ENCODE assay signal across 17 cellular contexts in genomic region chr1:224454337-224455055, GRCh38. TPM values are rescaled to one million over a fixed set of nuclear protein-coding genes. Genes with fewer than 3 reads are reported as not detected.
DNase-seq lines count a peak whose midpoint lies in the region; ATAC-seq, FAIRE-seq and TF ChIP-seq lines count a peak whose summit lies in the region.
"Had no signal": no experiment of that assay in that cellular context is flagged by ENCODE, and none has a peak within 500 bp of the region (broad histone marks: within the 10 kb centered on the region; RNA-seq: fewer than 3 reads in every experiment).

No MANE protein-coding gene starts in this region.

- H3K4me3 ChIP-seq in endodermal cell (ENCODE audit: low read length), result no peak overlapping the region

- 91% methylated on average over 8 of the region's 8 CpGs; no CpG with 5 or more reads in 1 of the 2 experiments for WGBS in endodermal cell (ENCODE audit: insufficient coverage in 1 of 2, insufficient read length in 1 of 2), 2 experiments

- no peaks in the 10 kb centered on the region for H3K9me3 ChIP-seq in endodermal cell (ENCODE audit: control insufficient read depth, low read length)

- no peaks in the 10 kb centered on the region for H3K4me1 ChIP-seq in endodermal cell (ENCODE audit: control insufficient read depth, insufficient read depth, low read length)

- no peaks in the 10 kb centered on the region for H3K27me3 ChIP-seq in endodermal cell (ENCODE audit: control insufficient read depth, insufficient read depth, low read length, poor library complexity, severe bottlenecking)

- H3K27me3 Mint-ChIP-seq in endodermal cell (ENCODE audit: insufficient read depth) (no peaks in the 10 kb centered on the region), mesothelial cell of epicardium (ENCODE audit: low read depth) (no peaks in the 10 kb centered on the region)
- H3K27me3 Mint-ChIP-seq: activated naive CD8-positive, alpha-beta T cell treated with anti-CD3 and anti-CD28 coated beads, Interleukin-2, amount 50 U/mL, for 24 hours; dendritic cell treated with granulocyte-macrophage colony-stimulating factor and Interleukin-4, amounts not matched to agents 40 ng/mL and 50 ng/mL, for 4 days had no signal

- TF ChIP-seq CTCF in endodermal cell (conservative IDR thresholded peaks at IDR 0.05) (no peak), mesothelial cell of epicardium (IDR thresholded peaks at IDR 0.05; ENCODE audit: unreplicated experiment) (no peak), D721Med (IDR thresholded peaks at IDR 0.05; ENCODE audit: insufficient read depth, missing control alignments) (no peak)

- FAIRE-seq in D721Med (lab: Jason Lieb, UNC), result no peak
- FAIRE-seq in GM19239 (lab: Jason Lieb, UNC), result no peak
- FAIRE-seq: RCC 7860, TTC549 had no signal

- H3K9me3 Mint-ChIP-seq in endodermal cell (no peaks in the 10 kb centered on the region), mesothelial cell of epicardium (no peaks in the 10 kb centered on the region)
- no peaks in the 10 kb centered on the region for H3K9me3 Mint-ChIP-seq in activated naive CD4-positive, alpha-beta T cell treated with anti-CD3 and anti-CD28 coated beads, Interleukin-2, amount 50 U/mL, for 72 hours
- H3K9me3 Mint-ChIP-seq: activated naive CD8-positive, alpha-beta T cell treated with anti-CD3 and anti-CD28 coated beads, Interleukin-2, amount 50 U/mL, for 24 hours; dendritic cell treated with granulocyte-macrophage colony-stimulating factor and Interleukin-4, amounts not matched to agents 40 ng/mL and 50 ng/mL, for 4 days had no signal

- no peaks in the 10 kb centered on the region for H3K36me3 ChIP-seq in endodermal cell (ENCODE audit: control insufficient read depth, insufficient read depth, low read length)

- DNase-seq in SIG-M5 treated with dmso at 0.1 percent for 504 hours (lab: John Stamatoyannopoulos, UW; ENCODE audit: unreplicated experiment) (peak; percentile 57), SIG-M5 (lab: John Stamatoyannopoulos, UW) (no peak), endodermal cell (peak; percentile 56), mesothelial cell of epicardium (ENCODE audit: low spot score in 2 of 2, unreplicated experiment in 2 of 2) (no peak), D721Med (ENCODE audit: insufficient read length, low spot score) (no peak), NCI-H2081 treated with DMSO at 0.1 percent for 48 hours (lab: John Stamatoyannopoulos, UW) (no peak), GM19239 (ENCODE audit: insufficient read length, low spot score) (no peak)
- no peak for DNase-seq in activated naive CD4-positive, alpha-beta T cell treated with anti-CD3 and anti-CD28 coated beads, Interleukin-2, amount 50 U/mL, for 72 hours (ENCODE audit: low spot score in 2 of 2)
- DNase-seq: ACHN; activated CD8-positive, alpha-beta memory T cell treated with anti-CD3 and anti-CD28 coated beads, Interleukin-2, amount 50 U/mL, for 4 hours; activated naive CD8-positive, alpha-beta T cell treated with anti-CD3 and anti-CD28 coated beads, Interleukin-2, amount 50 U/mL, for 24 hours; DND-41; NCI-H2227 treated with DMSO at 0.1 percent for 48 hours; posterior cingulate gyrus had no signal

- H3K4me3 Mint-ChIP-seq in endodermal cell, result no peak overlapping the region
- H3K4me3 Mint-ChIP-seq in mesothelial cell of epicardium, result peak overlapping the region; percentile 37
- H3K4me3 Mint-ChIP-seq: activated naive CD8-positive, alpha-beta T cell treated with anti-CD3 and anti-CD28 coated beads, Interleukin-2, amount 50 U/mL, for 24 hours; dendritic cell treated with granulocyte-macrophage colony-stimulating factor and Interleukin-4, amounts not matched to agents 40 ng/mL and 50 ng/mL, for 4 days had no signal

- no peak overlapping the region for H3K9ac ChIP-seq in endodermal cell (ENCODE audit: extremely low read depth, low read length, poor library complexity, severe bottlenecking)

- peak overlapping the region; percentile 7 for H3K27ac ChIP-seq in endodermal cell (ENCODE audit: low read depth, low read length)

- peaks cover 2% of the 10 kb centered on the region for H3K36me3 Mint-ChIP-seq in endodermal cell (ENCODE audit: low read depth)
- H3K36me3 Mint-ChIP-seq in mesothelial cell of epicardium, result no peaks in the 10 kb centered on the region
- H3K36me3 Mint-ChIP-seq in activated naive CD4-positive, alpha-beta T cell treated with anti-CD3 and anti-CD28 coated beads, Interleukin-2, amount 50 U/mL, for 72 hours, result no peaks in the 10 kb centered on the region

- peaks cover 10% of the 10 kb centered on the region for H3K4me1 Mint-ChIP-seq in endodermal cell
- peaks cover 35% of the 10 kb centered on the region for H3K4me1 Mint-ChIP-seq in mesothelial cell of epicardium

- H3K27ac Mint-ChIP-seq in endodermal cell (peak overlapping the region; percentile 26), mesothelial cell of epicardium (peak overlapping the region; percentile 97)
- no peak overlapping the region for H3K27ac Mint-ChIP-seq in activated naive CD4-positive, alpha-beta T cell treated with anti-CD3 and anti-CD28 coated beads, Interleukin-2, amount 50 U/mL, for 72 hours
- H3K27ac Mint-ChIP-seq: activated naive CD8-positive, alpha-beta T cell treated with anti-CD3 and anti-CD28 coated beads, Interleukin-2, amount 50 U/mL, for 24 hours; dendritic cell treated with granulocyte-macrophage colony-stimulating factor and Interleukin-4, amounts not matched to agents 40 ng/mL and 50 ng/mL, for 4 days had no signal

- no peak for ATAC-seq in activated naive CD4-positive, alpha-beta T cell treated with anti-CD3 and anti-CD28 coated beads, Interleukin-2, amount 50 U/mL, for 72 hours
- ATAC-seq: activated naive CD8-positive, alpha-beta T cell treated with anti-CD3 and anti-CD28 coated beads, Interleukin-2, amount 50 U/mL, for 24 hours had no signal

RNA-seq across cellular contexts. Expression of gene WDR26, which starts 19.9 kb away (rescaled TPM):
- total RNA-seq in endodermal cell (10 to 100 TPM; 75.9 to 79.0 TPM), mesothelial cell of epicardium (101 to 105 TPM (median 102 TPM) in 3 replicates)
- 52.8 TPM for polyA plus RNA-seq in endodermal cell (2013, experiment 1 of 2)
- 50.1 TPM for polyA plus RNA-seq in endodermal cell (2013, experiment 2 of 2)
- total RNA-seq in activated naive CD4-positive, alpha-beta T cell treated with anti-CD3 and anti-CD28 coated beads, Interleukin-2, amount 50 U/mL, for 72 hours, result 10 to 100 TPM; 74.3 to 86.3 TPM

Comparison
In these comparisons a context has a peak if more than half of its experiments do, and no peak if none do; other contexts are left out.
1. DNase-seq: peak in SIG-M5 treated with dmso at 0.1 percent for 504 hours (single experiment) and endodermal cell (single experiment); none in SIG-M5 (single experiment), mesothelial cell of epicardium (0 of 2), activated naive CD4-positive, alpha-beta T cell treated with anti-CD3 and anti-CD28 coated beads, Interleukin-2, amount 50 U/mL, for 72 hours (0 of 2), D721Med (single experiment), NCI-H2081 treated with DMSO at 0.1 percent for 48 hours (single experiment) and GM19239 (single experiment).
2. H3K27ac Mint-ChIP-seq: peak in endodermal cell (single experiment) and mesothelial cell of epicardium (single experiment); none in activated naive CD4-positive, alpha-beta T cell treated with anti-CD3 and anti-CD28 coated beads, Interleukin-2, amount 50 U/mL, for 72 hours (0 of 2).